Comparison of ENCODE assay signal across 14 cellular contexts in the genomic region with DNA sequence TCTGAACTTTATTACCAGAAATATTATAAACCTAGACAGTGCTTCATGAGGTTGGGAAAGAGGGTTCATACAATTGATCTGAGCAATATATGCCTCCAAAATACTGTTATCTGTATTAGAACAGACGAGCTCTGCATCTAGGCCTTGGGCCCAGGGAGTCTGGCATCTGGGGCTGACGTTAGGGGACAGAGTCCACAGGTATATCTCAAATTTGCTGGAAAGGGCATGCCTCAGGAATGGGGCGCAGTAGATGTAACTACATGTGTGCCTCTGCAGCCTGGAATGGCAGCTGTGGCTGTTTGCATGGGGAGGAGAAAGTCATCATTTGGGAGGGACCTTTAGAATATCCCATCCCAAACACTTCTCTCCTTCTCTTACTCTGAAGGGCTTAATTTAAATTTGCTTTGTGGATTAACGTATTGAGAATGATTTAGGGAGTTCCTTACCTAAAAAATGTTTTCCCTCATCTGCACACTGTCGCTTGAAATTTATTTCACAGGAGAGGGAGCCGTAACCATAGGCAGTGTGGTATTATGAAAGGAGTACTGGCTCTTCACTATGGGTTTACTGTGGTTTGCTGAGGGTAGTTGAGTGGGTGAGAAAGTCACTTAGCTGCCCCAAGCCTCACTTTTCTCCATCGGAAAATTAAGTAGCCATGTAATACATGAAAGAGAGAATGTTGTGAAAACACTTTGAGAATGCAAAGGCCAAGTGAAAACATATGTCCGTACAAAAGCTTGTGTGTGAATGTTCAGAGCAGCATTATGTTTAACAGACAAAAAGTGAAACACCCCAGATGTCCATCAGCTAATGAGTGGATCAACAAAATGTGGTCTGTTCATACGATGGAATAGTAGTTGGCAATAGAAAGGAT. TPM values are rescaled to one million over a fixed set of nuclear protein-coding genes. Genes with fewer than 3 reads are reported as not detected.
DNase-seq lines count a peak whose midpoint lies in the region; ATAC-seq and FAIRE-seq lines count a peak whose summit lies in the region.
"Had no signal": no experiment of that assay in that cellular context is flagged by ENCODE, and none has a peak within 500 bp of the region (broad histone marks: within the 10 kb centered on the region; RNA-seq: fewer than 3 reads in every experiment).

No MANE protein-coding gene starts in this region.

- no peak for ATAC-seq in activated CD4-positive, alpha-beta T cell treated with anti-CD3 and anti-CD28 coated beads for 36 hours
- no peak for ATAC-seq in HG03460 (IDR thresholded peaks at IDR 0.05; ENCODE audit: unreplicated experiment)
- ATAC-seq: A549, right cardiac atrium had no signal

- no peaks in the 10 kb centered on the region for H3K27me3 ChIP-seq in small intestine (ENCODE audit: control insufficient read depth in 2 of 2, insufficient read depth in 2 of 2, low read length in 2 of 2)

- DNase-seq in activated CD4-positive, alpha-beta T cell treated with anti-CD3 and anti-CD28 coated beads for 36 hours = no peak
- DNase-seq in activated CD4-positive, alpha-beta T cell treated with anti-CD3 and anti-CD28 coated beads for 4 hours = no peak
- DNase-seq in activated T-helper 1 cell treated with anti-CD3 and anti-CD28 coated beads, Interleukin-12 subunit alpha, Interleukin-12 subunit beta, Interleukin-2, Interleukin-4 antibody, amounts not matched to agents 30 ng/mL and 10 ng/mL and 1 ng/mL, durations not matched to agents 14 hours and 24 hours and 36 hours (ENCODE audit: low spot score) = no peak
- DNase-seq in immature natural killer cell (no peak), small intestine (peak; percentile 93), cortex of kidney (lab: John Stamatoyannopoulos, UW) (no peak)
- DNase-seq in central memory CD4-positive, alpha-beta T cell = no peak
- DNase-seq: NCI-H1436 treated with DMSO at 0.1 percent for 48 hours, right cardiac atrium had no signal

- no peaks in the 10 kb centered on the region for H3K27me3 Mint-ChIP-seq in activated CD4-positive, alpha-beta T cell treated with anti-CD3 and anti-CD28 coated beads for 36 hours
- no peaks in the 10 kb centered on the region for H3K27me3 Mint-ChIP-seq in activated T-helper 1 cell treated with anti-CD3 and anti-CD28 coated beads, Interleukin-12 subunit alpha, Interleukin-12 subunit beta, Interleukin-2, Interleukin-4 antibody, amounts not matched to agents 30 ng/mL and 10 ng/mL and 1 ng/mL, durations not matched to agents 14 hours and 24 hours and 36 hours (ENCODE audit: insufficient read depth)
- peaks cover 5 to 11% (median 7%) of the 10 kb centered on the region in 3 donors for H3K27me3 Mint-ChIP-seq in immature natural killer cell (ENCODE audit: low read depth in 3 of 3)

- no peaks in the 10 kb centered on the region for H3K9me3 ChIP-seq in small intestine (ENCODE audit: control insufficient read depth, low read depth)
- H3K9me3 ChIP-seq: A549 had no signal

- intact Hi-C loops in activated CD4-positive, alpha-beta T cell treated with anti-CD3 and anti-CD28 coated beads for 36 hours (cut with DNase I, micrococcal nuclease) = loop anchor here in 1 of 2 experiments (5.0 kb wide), 2 partner anchors 88 to 113 kb away; a partner anchor contains a TSS
- intact Hi-C loops in activated T-helper 1 cell treated with anti-CD3 and anti-CD28 coated beads, Interleukin-12 subunit alpha, Interleukin-12 subunit beta, Interleukin-2, Interleukin-4 antibody, amounts not matched to agents 30 ng/mL and 10 ng/mL and 1 ng/mL, durations not matched to agents 14 hours and 24 hours and 36 hours (cut with micrococcal nuclease) = no loop called here

- peaks cover 11% of the 10 kb centered on the region for H3K36me3 Mint-ChIP-seq in activated CD4-positive, alpha-beta T cell treated with anti-CD3 and anti-CD28 coated beads for 36 hours (ENCODE audit: low read depth)
- peaks cover 10% of the 10 kb centered on the region for H3K36me3 Mint-ChIP-seq in activated T-helper 1 cell treated with anti-CD3 and anti-CD28 coated beads, Interleukin-12 subunit alpha, Interleukin-12 subunit beta, Interleukin-2, Interleukin-4 antibody, amounts not matched to agents 30 ng/mL and 10 ng/mL and 1 ng/mL, durations not matched to agents 14 hours and 24 hours and 36 hours (ENCODE audit: low read depth)
- H3K36me3 Mint-ChIP-seq in immature natural killer cell = peaks cover 0 to 2% (median 0%) of the 10 kb centered on the region in 3 donors

- POLR2A ChIA-PET in activated CD4-positive, alpha-beta T cell treated with anti-CD3 and anti-CD28 coated beads for 36 hours (lab: Charles Lee) = no interaction called here

- H3K4me3 Mint-ChIP-seq in activated CD4-positive, alpha-beta T cell treated with anti-CD3 and anti-CD28 coated beads for 36 hours = no peak overlapping the region
- H3K4me3 Mint-ChIP-seq in activated T-helper 1 cell treated with anti-CD3 and anti-CD28 coated beads, Interleukin-12 subunit alpha, Interleukin-12 subunit beta, Interleukin-2, Interleukin-4 antibody, amounts not matched to agents 30 ng/mL and 10 ng/mL and 1 ng/mL, durations not matched to agents 14 hours and 24 hours and 36 hours = no peak overlapping the region
- peak overlapping the region; percentile 62 to 79 (median 71) for H3K4me3 Mint-ChIP-seq in immature natural killer cell

- peaks cover 5 to 11% of the 10 kb centered on the region in 2 donors for H3K4me1 ChIP-seq in small intestine (ENCODE audit: control insufficient read depth in 2 of 2, insufficient read depth in 1 of 2, low read depth in 1 of 2, low read length in 1 of 2)

- FAIRE-seq in small intestine (lab: Jason Lieb, UNC) = no peak
- FAIRE-seq: A549, G401.6, keratinocyte, TTC549 had no signal

- H3K4me1 Mint-ChIP-seq in activated CD4-positive, alpha-beta T cell treated with anti-CD3 and anti-CD28 coated beads for 36 hours = peaks cover 85% of the 10 kb centered on the region
- peaks cover 59% of the 10 kb centered on the region for H3K4me1 Mint-ChIP-seq in activated T-helper 1 cell treated with anti-CD3 and anti-CD28 coated beads, Interleukin-12 subunit alpha, Interleukin-12 subunit beta, Interleukin-2, Interleukin-4 antibody, amounts not matched to agents 30 ng/mL and 10 ng/mL and 1 ng/mL, durations not matched to agents 14 hours and 24 hours and 36 hours (ENCODE audit: low read depth)
- H3K4me1 Mint-ChIP-seq in immature natural killer cell = peaks cover 91 to 92% of the 10 kb centered on the region in 2 donors

- H3K36me3 ChIP-seq in small intestine (ENCODE audit: control insufficient read depth in 2 of 2, insufficient read depth in 2 of 2, low read length in 2 of 2) = peaks cover 0 to 3% of the 10 kb centered on the region in 2 donors

- peak overlapping the region; percentile 58 to 67 for H3K27ac ChIP-seq in small intestine (ENCODE audit: low read depth in 1 of 2, low read length in 1 of 2)
- H3K27ac ChIP-seq: A549 had no signal

- no peak overlapping the region for H3K4me3 ChIP-seq in small intestine (ENCODE audit: low read depth in 1 of 2, low read length in 2 of 2)
- H3K4me3 ChIP-seq: A549 had no signal

- H3K27ac Mint-ChIP-seq in activated CD4-positive, alpha-beta T cell treated with anti-CD3 and anti-CD28 coated beads for 36 hours = peak overlapping the region; percentile 28
- H3K27ac Mint-ChIP-seq in activated T-helper 1 cell treated with anti-CD3 and anti-CD28 coated beads, Interleukin-12 subunit alpha, Interleukin-12 subunit beta, Interleukin-2, Interleukin-4 antibody, amounts not matched to agents 30 ng/mL and 10 ng/mL and 1 ng/mL, durations not matched to agents 14 hours and 24 hours and 36 hours = peak overlapping the region; percentile 45
- H3K27ac Mint-ChIP-seq in immature natural killer cell = peak overlapping the region; percentile 78 to 91 (median 86)

- 11 to 39% (median 35%) methylated on average over 9 of the region's 9 CpGs for WGBS in small intestine, 3 donors

- H3K9me3 Mint-ChIP-seq in activated CD4-positive, alpha-beta T cell treated with anti-CD3 and anti-CD28 coated beads for 36 hours (ENCODE audit: low read depth) = no peaks in the 10 kb centered on the region
- H3K9me3 Mint-ChIP-seq in activated T-helper 1 cell treated with anti-CD3 and anti-CD28 coated beads, Interleukin-12 subunit alpha, Interleukin-12 subunit beta, Interleukin-2, Interleukin-4 antibody, amounts not matched to agents 30 ng/mL and 10 ng/mL and 1 ng/mL, durations not matched to agents 14 hours and 24 hours and 36 hours = no peaks in the 10 kb centered on the region
- no peaks in the 10 kb centered on the region for H3K9me3 Mint-ChIP-seq in immature natural killer cell

- CTCF ChIA-PET in activated CD4-positive, alpha-beta T cell treated with anti-CD3 and anti-CD28 coated beads for 36 hours (lab: Charles Lee) = interaction anchor here (0.9 to 1.4 kb wide), 3 partner anchors 11 to 112 kb away, joined by 3 to 4 read pairs (median 3); no protein-coding TSS in a partner anchor

RNA-seq across cellular contexts. Expression of a gene that starts 5.9 kb away (rescaled TPM):
- 100 to 1,000 TPM; 196 to 206 TPM for total RNA-seq in activated CD4-positive, alpha-beta T cell treated with anti-CD3 and anti-CD28 coated beads for 36 hours
- total RNA-seq in activated T-helper 1 cell treated with anti-CD3 and anti-CD28 coated beads, Interleukin-12 subunit alpha, Interleukin-12 subunit beta, Interleukin-2, Interleukin-4 antibody, amounts not matched to agents 30 ng/mL and 10 ng/mL and 1 ng/mL, durations not matched to agents 14 hours and 24 hours and 36 hours = 200 and 203 TPM in 2 replicates
- polyA plus RNA-seq in immature natural killer cell (100 to 1,000 TPM; 207 to 318 (median 314) TPM), small intestine (100 to 1,000 TPM; 158 to 262 (median 180) TPM)

RNA-seq across cellular contexts. Expression of a gene that starts 56.6 kb away (rescaled TPM):
- total RNA-seq in activated CD4-positive, alpha-beta T cell treated with anti-CD3 and anti-CD28 coated beads for 36 hours = 10 to 100 TPM; 63.3 to 68.3 TPM
- total RNA-seq in activated T-helper 1 cell treated with anti-CD3 and anti-CD28 coated beads, Interleukin-12 subunit alpha, Interleukin-12 subunit beta, Interleukin-2, Interleukin-4 antibody, amounts not matched to agents 30 ng/mL and 10 ng/mL and 1 ng/mL, durations not matched to agents 14 hours and 24 hours and 36 hours = 96.7 and 99.7 TPM in 2 replicates
- 10 to 100 TPM; 12.6 to 71.0 (median 22.7) TPM for polyA plus RNA-seq in immature natural killer cell
- polyA plus RNA-seq in small intestine = 10 to 100 TPM in 2 of 3 donors, 1 to 10 TPM in 1; 8.9 to 33.7 (median 13.4) TPM

Comparison
In these comparisons a context has a peak if more than half of its experiments do, and no peak if none do; other contexts are left out.
1. H3K27ac Mint-ChIP-seq: peak in every context shown above with its lines; median percentile 86 in immature natural killer cell; 45 in activated T-helper 1 cell treated with anti-CD3 and anti-CD28 coated beads, Interleukin-12 subunit alpha, Interleukin-12 subunit beta, Interleukin-2, Interleukin-4 antibody, amounts not matched to agents 30 ng/mL and 10 ng/mL and 1 ng/mL, durations not matched to agents 14 hours and 24 hours and 36 hours; 28 in activated CD4-positive, alpha-beta T cell treated with anti-CD3 and anti-CD28 coated beads for 36 hours.
2. H3K4me3 Mint-ChIP-seq: peak in immature natural killer cell (5 of 5); none in activated CD4-positive, alpha-beta T cell treated with anti-CD3 and anti-CD28 coated beads for 36 hours (single experiment) and activated T-helper 1 cell treated with anti-CD3 and anti-CD28 coated beads, Interleukin-12 subunit alpha, Interleukin-12 subunit beta, Interleukin-2, Interleukin-4 antibody, amounts not matched to agents 30 ng/mL and 10 ng/mL and 1 ng/mL, durations not matched to agents 14 hours and 24 hours and 36 hours (single experiment).